In the genomic region with DNA sequence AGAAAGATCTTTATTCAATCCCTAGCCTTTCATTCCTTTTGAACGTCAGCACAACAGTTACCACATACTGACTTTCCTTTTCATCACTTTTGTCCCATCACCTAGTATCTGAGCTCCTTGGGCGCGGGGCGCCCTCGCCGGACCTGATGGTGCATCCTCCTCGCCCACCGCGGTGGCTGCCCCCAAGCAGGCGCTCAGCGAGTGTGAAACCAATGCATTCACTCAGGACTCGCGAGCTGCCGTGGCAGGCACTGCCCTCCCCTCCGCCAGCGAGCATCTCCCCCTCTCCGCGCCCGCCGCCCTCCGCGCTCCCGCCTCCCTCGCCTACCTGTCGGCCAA, we compare ENCODE assay signal across 8 cellular contexts. TPM values are rescaled to one million over a fixed set of nuclear protein-coding genes. Genes with fewer than 3 reads are reported as not detected.
DNase-seq lines count a peak whose midpoint lies in the region; ATAC-seq and TF ChIP-seq lines count a peak whose summit lies in the region.

No MANE protein-coding gene starts in this region.

- CTCF ChIA-PET in mammary epithelial cell (lab: Charles Lee; ENCODE audit: low non-redundant PET), result no interaction called here

- under 1% methylated on average over 13 of the region's 25 CpGs for WGBS in mammary epithelial cell (ENCODE audit: low coverage, missing lambda C conversion rate)
- 0 to 1% methylated on average over 25 of the region's 25 CpGs for WGBS in lung, 2 donors

- H3K79me2 ChIP-seq in mammary epithelial cell (ENCODE audit: insufficient read depth, low read length), result peaks cover 54% of the 10 kb centered on the region

- H3K27ac Mint-ChIP-seq in CD14-positive monocyte, result no peak overlapping the region

- H2AFZ ChIP-seq in mammary epithelial cell (ENCODE audit: low read depth, low read length), result peak overlapping the region; percentile 88

- no peaks in the 10 kb centered on the region for H3K9me3 Mint-ChIP-seq in CD14-positive monocyte

- H3K27me3 Mint-ChIP-seq in CD14-positive monocyte (ENCODE audit: low read depth in 3 of 3), result no peaks in the 10 kb centered on the region

- peaks cover 13% of the 10 kb centered on the region for H3K4me1 Mint-ChIP-seq in CD14-positive monocyte

- peaks cover 7% of the 10 kb centered on the region for H3K4me1 ChIP-seq in mammary epithelial cell (ENCODE audit: insufficient read depth, low read length)
- peaks cover 8 to 12% of the 10 kb centered on the region in 2 donors for H3K4me1 ChIP-seq in lung (ENCODE audit: control insufficient read depth in 2 of 2, insufficient read depth in 2 of 2, low read length in 2 of 2)

- H3K4me3 ChIP-seq in GM12875 (ENCODE audit: low read depth, low read length) (peak overlapping the region; percentile 94), mammary epithelial cell (replicated peaks in 1 of 3; ENCODE audit: insufficient read depth in 1 of 3, low read depth in 2 of 3, low read length in 3 of 3) (peak overlapping the region; percentile 68 to 96 (median 75)), lung (peak overlapping the region; percentile 82)

- H3K4me2 ChIP-seq in mammary epithelial cell (ENCODE audit: insufficient read depth, low read depth, low read length), result peak overlapping the region; percentile 92

- peak overlapping the region; percentile 50 for H3K27ac ChIP-seq in mammary epithelial cell (ENCODE audit: insufficient read depth, low read depth, low read length)
- peak overlapping the region; percentile 90 to 93 for H3K27ac ChIP-seq in lung (ENCODE audit: low read depth in 1 of 2, low read length in 1 of 2)

- no peak overlapping the region for H3K4me3 Mint-ChIP-seq in CD14-positive monocyte

- TF ChIP-seq CTCF in GM12875 (IDR thresholded peaks at IDR 0.05; ENCODE audit: borderline replicate concordance, insufficient read depth, low read depth, low read length) (no peak), mammary epithelial cell (conservative IDR thresholded peaks at IDR 0.05 in 1 of 2, IDR thresholded peaks at IDR 0.05 in 1 of 2; ENCODE audit: extremely low read depth in 1 of 2, insufficient read depth in 1 of 2, low read depth in 1 of 2, low read length in 2 of 2) (no peak), lung (IDR thresholded peaks at IDR 0.05; ENCODE audit: control extremely low read depth, extremely low read depth) (no peak), CD14-positive monocyte (IDR thresholded peaks at IDR 0.05) (no peak)

- ATAC-seq in HG03095 (IDR thresholded peaks at IDR 0.05; ENCODE audit: unreplicated experiment) (peak; percentile 23), lung (ENCODE audit: insufficient read depth, low FRiP score) (no peak), GM21423 (IDR thresholded peaks at IDR 0.05; ENCODE audit: unreplicated experiment) (no peak)

- H3K36me3 Mint-ChIP-seq in CD14-positive monocyte, result peaks cover 23 to 26% of the 10 kb centered on the region in 2 donors

- dilution Hi-C loops in mammary epithelial cell (cut with HindIII; ENCODE audit: low sequenced_read_pairs), result no loop called here

- DNase-seq in mammary epithelial cell, result no peak
- no peak for DNase-seq in lung (ENCODE audit: low spot score)
- no peak for DNase-seq in activated CD4-positive, alpha-beta T cell treated with anti-CD3 and anti-CD28 coated beads, Interleukin-2, amount 50 U/mL, for 1 hour
- DNase-seq in CD14-positive monocyte (ENCODE audit: low spot score), result no peak
- no peak for DNase-seq in foreskin melanocyte

- in situ Hi-C loops in mammary epithelial cell (cut with MboI; ENCODE audit: low sequenced_read_pairs in 2 of 2), result no loop called here

- intact Hi-C loops in mammary epithelial cell (cut with micrococcal nuclease) (loop anchor here (2.0 to 10.0 kb wide), 4 partner anchors 16 to 150 kb away; a partner anchor contains a TSS), CD14-positive monocyte (cut with micrococcal nuclease) (no loop called here)

- H3K27me3 ChIP-seq in mammary epithelial cell (ENCODE audit: insufficient read depth, low read length) (no peaks in the 10 kb centered on the region), lung (ENCODE audit: control insufficient read depth, insufficient read depth) (no peaks in the 10 kb centered on the region)

- peak overlapping the region; percentile 76 for H3K9ac ChIP-seq in mammary epithelial cell (ENCODE audit: insufficient read depth, low read length)

- H4K20me1 ChIP-seq in mammary epithelial cell (ENCODE audit: insufficient read depth, low read length), result no peaks in the 10 kb centered on the region

- H3K9me3 ChIP-seq in mammary epithelial cell (replicated peaks; ENCODE audit: insufficient read depth, low read length), result no peaks in the 10 kb centered on the region
- no peaks in the 10 kb centered on the region for H3K9me3 ChIP-seq in lung (ENCODE audit: control insufficient read depth in 2 of 2, insufficient read depth in 1 of 2, low read length in 1 of 2)

- H3K36me3 ChIP-seq in mammary epithelial cell (ENCODE audit: insufficient read depth, low read length) (peaks cover 18% of the 10 kb centered on the region), lung (ENCODE audit: control insufficient read depth in 2 of 2, insufficient read depth in 2 of 2, low read length in 2 of 2) (peaks cover 6 to 8% of the 10 kb centered on the region in 2 donors)

- no TSS peak for BruUV-seq in mammary epithelial cell (replicated peaks; lab: Mats Ljungman, UMichigan)

RNA-seq across cellular contexts. Expression of a gene that starts 0.8 kb away (rescaled TPM):
- 10 to 100 TPM; 14.5 to 43.2 TPM for total RNA-seq in mammary epithelial cell
- polyA plus RNA-seq in mammary epithelial cell, result 6.9 TPM
- 18.2 TPM for polyA minus RNA-seq in mammary epithelial cell
- 10 to 100 TPM; 12.2 to 27.7 TPM for total RNA-seq in lung
- polyA plus RNA-seq in lung, result 1 to 10 TPM in 1 of 2 donors, under 1 TPM in 1; 0.63 to 1.4 TPM
- polyA plus RNA-seq in CD14-positive monocyte, result 1 to 10 TPM; 3.0 to 3.4 TPM

RNA-seq across cellular contexts. Expression of a gene that starts 26.8 kb away (rescaled TPM):
- total RNA-seq in mammary epithelial cell (under 1 TPM; 0.38 to 0.67 TPM), lung (under 1 TPM in 1 of 2 donors, not detected in 1; 0.09 TPM)
- polyA plus RNA-seq in mammary epithelial cell (0.11 TPM), lung (under 1 TPM; 0.08 to 0.12 TPM), CD14-positive monocyte (not detected)
- polyA minus RNA-seq in mammary epithelial cell, result not detected

RNA-seq across cellular contexts. Expression of a gene that starts 28.4 kb away (rescaled TPM):
- total RNA-seq in mammary epithelial cell (10 to 100 TPM; 40.5 to 55.2 TPM), lung (10 to 100 TPM; 36.5 to 39.4 TPM)
- polyA plus RNA-seq in mammary epithelial cell (55.0 TPM), lung (10 to 100 TPM; 34.9 to 68.5 TPM), CD14-positive monocyte (10 to 100 TPM; 13.5 to 14.2 TPM)
- 46.8 TPM for polyA minus RNA-seq in mammary epithelial cell

RNA-seq across cellular contexts. Expression of a gene that starts 51.7 kb away (rescaled TPM):
- total RNA-seq in mammary epithelial cell, result 100 to 1,000 TPM; 131 to 137 TPM
- polyA plus RNA-seq in mammary epithelial cell, result 99.6 TPM
- polyA minus RNA-seq in mammary epithelial cell, result 46.0 TPM
- 10 to 100 TPM; 53.2 to 64.4 TPM for total RNA-seq in lung
- 10 to 100 TPM; 32.6 to 43.3 TPM for polyA plus RNA-seq in lung
- polyA plus RNA-seq in CD14-positive monocyte, result not detected

RNA-seq across cellular contexts. Expression of a gene that starts 52.7 kb away (rescaled TPM):
- total RNA-seq in mammary epithelial cell, result 10 to 100 TPM; 30.5 to 42.3 TPM
- polyA plus RNA-seq in mammary epithelial cell, result 32.7 TPM
- 6.2 TPM for polyA minus RNA-seq in mammary epithelial cell
- total RNA-seq in lung, result 10 to 100 TPM; 12.3 to 13.2 TPM
- polyA plus RNA-seq in lung, result 1 to 10 TPM; 6.8 to 9.6 TPM
- polyA plus RNA-seq in CD14-positive monocyte, result under 1 TPM; 0.16 to 0.46 TPM
